In the genomic region with DNA sequence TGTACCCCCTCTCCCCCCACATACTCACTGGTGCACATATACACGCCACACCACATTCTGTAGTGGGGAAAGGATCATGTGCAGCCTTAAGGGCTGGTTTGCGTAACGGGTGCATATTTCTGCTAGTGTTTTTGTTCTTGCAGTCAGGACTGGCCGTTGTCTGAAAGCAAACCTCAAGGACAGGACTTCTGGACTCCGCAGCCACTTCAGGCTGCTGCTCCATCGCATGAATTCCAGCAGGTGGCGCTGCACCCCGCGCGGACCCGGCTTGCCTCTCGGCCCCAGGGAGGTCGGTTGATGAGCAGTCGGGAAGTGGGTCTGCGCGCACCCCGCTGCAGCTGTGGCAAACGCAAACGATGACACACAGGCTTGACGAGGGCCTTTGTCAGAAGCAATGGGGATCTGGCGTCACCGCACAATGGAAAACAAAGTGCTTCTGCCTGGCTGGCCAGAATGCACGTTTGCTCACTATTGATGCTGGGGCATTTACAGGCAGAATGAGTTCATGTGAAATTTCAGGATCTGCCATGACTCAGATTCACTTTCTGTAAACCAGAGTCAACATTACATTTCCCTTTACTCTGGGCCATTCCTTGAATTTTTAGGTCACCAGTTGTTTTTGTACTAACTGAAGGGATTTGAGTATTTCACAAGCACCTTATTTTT, we compare ENCODE assay signal across 8 cellular contexts. TPM values are rescaled to one million over a fixed set of nuclear protein-coding genes. Genes with fewer than 3 reads are reported as not detected.
DNase-seq lines count a peak whose midpoint lies in the region; ATAC-seq, FAIRE-seq and TF ChIP-seq lines count a peak whose summit lies in the region.

No MANE protein-coding gene starts in this region.

- H3K9me3 Mint-ChIP-seq in T-helper 1 cell treated with Interleukin-12 subunit alpha and Interleukin-12 subunit beta and Interleukin-4 antibody, amounts not matched to agents 30 μg/mL and 1 μg/mL, for 36 hours, result no peaks in the 10 kb centered on the region

- H3K27me3 Mint-ChIP-seq in T-helper 1 cell treated with Interleukin-12 subunit alpha and Interleukin-12 subunit beta and Interleukin-4 antibody, amounts not matched to agents 30 μg/mL and 1 μg/mL, for 36 hours (ENCODE audit: low read depth), result no peaks in the 10 kb centered on the region

- peak overlapping the region; percentile 30 for H3K4me3 ChIP-seq in psoas muscle
- no peak overlapping the region for H3K4me3 ChIP-seq in urinary bladder (ENCODE audit: low read depth, low read length)

- no peak for TF ChIP-seq POLR2A in GM12892 (IDR thresholded peaks at IDR 0.05; ENCODE audit: low read depth, low read length)

- TF ChIP-seq CTCF in psoas muscle (IDR thresholded peaks at IDR 0.05), result peak; percentile 97

- H3K36me3 ChIP-seq in psoas muscle (ENCODE audit: insufficient read depth in 1 of 2, low read depth in 1 of 2), result no peaks in the 10 kb centered on the region
- H3K36me3 ChIP-seq in urinary bladder (ENCODE audit: insufficient read depth), result no peaks in the 10 kb centered on the region

- H3K4me1 ChIP-seq in psoas muscle, result peaks cover 65% of the 10 kb centered on the region
- H3K4me1 ChIP-seq in urinary bladder (ENCODE audit: insufficient read depth), result peaks cover 2% of the 10 kb centered on the region

- peak overlapping the region; percentile 22 for H3K27ac Mint-ChIP-seq in T-helper 1 cell treated with Interleukin-12 subunit alpha and Interleukin-12 subunit beta and Interleukin-4 antibody, amounts not matched to agents 30 μg/mL and 1 μg/mL, for 36 hours

- H3K27ac ChIP-seq in psoas muscle (peak overlapping the region; percentile 87), urinary bladder (ENCODE audit: low read depth) (peak overlapping the region; percentile 26)

- H3K4me3 Mint-ChIP-seq in T-helper 1 cell treated with Interleukin-12 subunit alpha and Interleukin-12 subunit beta and Interleukin-4 antibody, amounts not matched to agents 30 μg/mL and 1 μg/mL, for 36 hours, result peak overlapping the region; percentile 33

- peaks cover 43% of the 10 kb centered on the region for H3K4me1 Mint-ChIP-seq in T-helper 1 cell treated with Interleukin-12 subunit alpha and Interleukin-12 subunit beta and Interleukin-4 antibody, amounts not matched to agents 30 μg/mL and 1 μg/mL, for 36 hours (ENCODE audit: low read depth)

- 3 to 4% (median 3%) methylated on average over 23 of the region's 23 CpGs for WGBS in psoas muscle, 3 donors
- 2% methylated on average over 23 of the region's 23 CpGs for WGBS in urinary bladder

- FAIRE-seq in GM12892 (lab: Jason Lieb, UNC), result peak; percentile 98

- peak; percentile 67 for ATAC-seq in HG02840 (IDR thresholded peaks at IDR 0.05; ENCODE audit: low FRiP score, unreplicated experiment)
- peak; percentile 75 to 80 for ATAC-seq in left cardiac atrium
- peak; percentile 69 to 80 (median 78) for ATAC-seq in psoas muscle

- intact Hi-C loops in left cardiac atrium (cut with DNase I) (loop anchor here (1.0 to 5.0 kb wide), 2 partner anchors 478 to 479 kb away; no protein-coding TSS in a partner anchor), psoas muscle (cut with DNase I) (loop anchor here (2.0 to 10.0 kb wide), 6 partner anchors 100 to 746 kb away; a partner anchor contains a TSS)

- DNase-seq in GM12892 (ENCODE audit: insufficient read length) (peak; percentile 87), NCI-H1417 (lab: John Stamatoyannopoulos, UW) (peak; percentile 71 to 89 (median 76)), amniotic stem cell (lab: John Stamatoyannopoulos, UW) (peak; percentile 92), left cardiac atrium (peak; percentile 92), psoas muscle (peak; percentile 92 to 96)

- H3K9me3 ChIP-seq in psoas muscle, result no peaks in the 10 kb centered on the region

- H3K27me3 ChIP-seq in psoas muscle (ENCODE audit: insufficient read depth in 3 of 3, low read length in 2 of 3), result no peaks in the 10 kb centered on the region

- H3K36me3 Mint-ChIP-seq in T-helper 1 cell treated with Interleukin-12 subunit alpha and Interleukin-12 subunit beta and Interleukin-4 antibody, amounts not matched to agents 30 μg/mL and 1 μg/mL, for 36 hours (ENCODE audit: low read depth), result no peaks in the 10 kb centered on the region

RNA-seq across cellular contexts. Expression of a gene that starts 36.3 kb away (rescaled TPM):
- polyA plus RNA-seq in GM12892 (2012; ENCODE audit: missing spikeins), result 144 TPM
- total RNA-seq in left cardiac atrium, result 10 to 100 TPM; 73.1 to 76.0 TPM
- 100 to 1,000 TPM; 131 to 888 (median 651) TPM for total RNA-seq in psoas muscle
- 1,000 to 10,000 TPM; 1,121 to 3,024 (median 1,342) TPM for polyA plus RNA-seq in psoas muscle
- 23.5 TPM for total RNA-seq in urinary bladder
- 61.1 TPM for polyA plus RNA-seq in urinary bladder
